In genomic region chr2:160406591-160407392, GRCh38 we compare ENCODE assay signal across 1 cellular context.
A peak's percentile ranks its signal among the peaks of the same experiment; 100 is the strongest.
TF ChIP-seq lines count a peak whose summit lies in the region.

No MANE protein-coding gene starts in this region.

TF ChIP-seq in HepG2, 621 proteins besides CTCF, POLR2A, EP300 and RAD21 (continued from another document and continues in another):
- no peak for TF ChIP-seq ZNF430 (CRISPR knock-in tag; IDR thresholded peaks at IDR 0.05)
- no peak for TF ChIP-seq MAFG (CRISPR knock-in tag; IDR thresholded peaks at IDR 0.05)
- 0 out of 2 replicates have a peak, but pooled peaks have one; percentile 34 for TF ChIP-seq DNMT3B (CRISPR knock-in tag; conservative IDR thresholded peaks at IDR 0.05)
- TF ChIP-seq FOXK1 (CRISPR knock-in tag; IDR thresholded peaks at IDR 0.05; ENCODE audit: borderline replicate concordance, low read depth): no peak
- TF ChIP-seq CHCHD3 (CRISPR knock-in tag; IDR thresholded peaks at IDR 0.05): 0 out of 2 replicates have a peak, but pooled peaks have one; percentile 34
- no peak for TF ChIP-seq MAFK (conservative IDR thresholded peaks at IDR 0.05 in 1 of 2, IDR thresholded peaks at IDR 0.05 in 1 of 2; ENCODE audit: low read length in 2 of 2)
- no peak for TF ChIP-seq ZNF674 (CRISPR knock-in tag; IDR thresholded peaks at IDR 0.05; ENCODE audit: low read depth)
- no peak for TF ChIP-seq ZSCAN5A (CRISPR knock-in tag; IDR thresholded peaks at IDR 0.05; ENCODE audit: borderline replicate concordance)
- no peak for TF ChIP-seq BCLAF1 (IDR thresholded peaks at IDR 0.05)
- TF ChIP-seq YEATS2 (CRISPR knock-in tag; IDR thresholded peaks at IDR 0.05; ENCODE audit: borderline replicate concordance): no peak
- TF ChIP-seq ZNF644 (CRISPR knock-in tag; IDR thresholded peaks at IDR 0.05; ENCODE audit: low read depth): 0 out of 2 replicates have a peak, but pooled peaks have one; percentile 7
- no peak for TF ChIP-seq ZNF335 (CRISPR knock-in tag; IDR thresholded peaks at IDR 0.05)
- no peak for TF ChIP-seq DZIP1 (CRISPR knock-in tag; IDR thresholded peaks at IDR 0.05)
- TF ChIP-seq SKIL (CRISPR knock-in tag; IDR thresholded peaks at IDR 0.05; ENCODE audit: borderline replicate concordance): peak; percentile 54
- no peak for TF ChIP-seq HNRNPK (IDR thresholded peaks at IDR 0.05; ENCODE audit: low read depth, low read length, poor library complexity, severe bottlenecking)
- peak; percentile 59; the same call in 1 of the 2 replicates for TF ChIP-seq ZNF761 (CRISPR knock-in tag; conservative IDR thresholded peaks at IDR 0.05)
- no peak for TF ChIP-seq BCL6 (CRISPR knock-in tag; IDR thresholded peaks at IDR 0.05)
- no peak for TF ChIP-seq PAF1 (CRISPR knock-in tag; IDR thresholded peaks at IDR 0.05)
- TF ChIP-seq NCOR1 (IDR thresholded peaks at IDR 0.05; ENCODE audit: borderline replicate concordance, low read length): no peak
- TF ChIP-seq BRD4 (CRISPR knock-in tag; IDR thresholded peaks at IDR 0.05): peak; percentile 59; the same call in 1 of the 2 replicates
- TF ChIP-seq SNAPC4 (CRISPR knock-in tag; IDR thresholded peaks at IDR 0.05): no peak
- no peak for TF ChIP-seq CHD4 (IDR thresholded peaks at IDR 0.05; ENCODE audit: borderline replicate concordance, low read length)
- 0 out of 4 replicates have a peak, but pooled peaks of 1 of the 2 experiments have one; percentile 41 for TF ChIP-seq KLF16 (CRISPR knock-in tag; IDR thresholded peaks at IDR 0.05)
- no peak for TF ChIP-seq PRMT3 (CRISPR knock-in tag; IDR thresholded peaks at IDR 0.05; ENCODE audit: borderline replicate concordance, low read depth)
- TF ChIP-seq ZNF20 (CRISPR knock-in tag; IDR thresholded peaks at IDR 0.05): no peak
- no peak for TF ChIP-seq ZFYVE20 (CRISPR knock-in tag; IDR thresholded peaks at IDR 0.05; ENCODE audit: borderline replicate concordance, low read depth)
- no peak for TF ChIP-seq ZNF558 (CRISPR knock-in tag; IDR thresholded peaks at IDR 0.05; ENCODE audit: borderline replicate concordance)
- TF ChIP-seq ZFP41 (CRISPR knock-in tag; IDR thresholded peaks at IDR 0.05; ENCODE audit: borderline replicate concordance): no peak
- peak; percentile 24 for TF ChIP-seq XRCC5 (optimal IDR thresholded peaks at IDR 0.05; ENCODE audit: low read length)
- no peak for TF ChIP-seq RORA (CRISPR knock-in tag; IDR thresholded peaks at IDR 0.05)
- TF ChIP-seq FOXC1 (CRISPR knock-in tag; IDR thresholded peaks at IDR 0.05; ENCODE audit: borderline replicate concordance): no peak
- peak; percentile 55 for TF ChIP-seq ZNF883 (CRISPR knock-in tag; IDR thresholded peaks at IDR 0.05; ENCODE audit: not compliant biosample characterization)
- TF ChIP-seq RCOR2 (CRISPR knock-in tag; IDR thresholded peaks at IDR 0.05): no peak
- TF ChIP-seq NFE2 (CRISPR knock-in tag; IDR thresholded peaks at IDR 0.05): no peak
- TF ChIP-seq CREB1 (IDR thresholded peaks at IDR 0.05): no peak
- no peak for TF ChIP-seq CREB1 (CRISPR knock-in tag; IDR thresholded peaks at IDR 0.05)
- no peak for TF ChIP-seq MYNN (CRISPR knock-in tag; IDR thresholded peaks at IDR 0.05; ENCODE audit: low read depth)
- no peak for TF ChIP-seq MLX (CRISPR knock-in tag; IDR thresholded peaks at IDR 0.05)
- TF ChIP-seq GPN1 (CRISPR knock-in tag; IDR thresholded peaks at IDR 0.05; ENCODE audit: borderline replicate concordance): no peak
- no peak for TF ChIP-seq ZNF816 (CRISPR knock-in tag; IDR thresholded peaks at IDR 0.05; ENCODE audit: borderline replicate concordance)
- peak; percentile 39 for TF ChIP-seq ASH2L (IDR thresholded peaks at IDR 0.05; ENCODE audit: insufficient read length, low read depth, low read length)
- no peak for TF ChIP-seq RFX3 (CRISPR knock-in tag; IDR thresholded peaks at IDR 0.05)
- no peak for TF ChIP-seq ERF (CRISPR knock-in tag; IDR thresholded peaks at IDR 0.05)
- no peak for TF ChIP-seq MAF1 (CRISPR knock-in tag; IDR thresholded peaks at IDR 0.05; ENCODE audit: borderline replicate concordance)
- TF ChIP-seq ZNF589 (CRISPR knock-in tag; conservative IDR thresholded peaks at IDR 0.05): no peak
- TF ChIP-seq E2F2 (CRISPR knock-in tag; IDR thresholded peaks at IDR 0.05; ENCODE audit: borderline replicate concordance): peak; percentile 53; the same call in 1 of the 2 replicates
- TF ChIP-seq CBX1 (IDR thresholded peaks at IDR 0.05; ENCODE audit: low read depth): no peak
- TF ChIP-seq CSRNP2 (CRISPR knock-in tag; conservative IDR thresholded peaks at IDR 0.05; ENCODE audit: low read depth): no peak
- TF ChIP-seq AGO1 (IDR thresholded peaks at IDR 0.05; ENCODE audit: low read depth, low read length, poor library complexity, severe bottlenecking): no peak
- peak; percentile 55 for TF ChIP-seq SKI (IDR thresholded peaks at IDR 0.05; ENCODE audit: partially characterized antibody)
- no peak for TF ChIP-seq ZNF224 (CRISPR knock-in tag; IDR thresholded peaks at IDR 0.05)
- no peak for TF ChIP-seq ZFP1 (CRISPR knock-in tag; IDR thresholded peaks at IDR 0.05)
